Comparison of ENCODE assay signal across 1 cellular context in the genomic region with DNA sequence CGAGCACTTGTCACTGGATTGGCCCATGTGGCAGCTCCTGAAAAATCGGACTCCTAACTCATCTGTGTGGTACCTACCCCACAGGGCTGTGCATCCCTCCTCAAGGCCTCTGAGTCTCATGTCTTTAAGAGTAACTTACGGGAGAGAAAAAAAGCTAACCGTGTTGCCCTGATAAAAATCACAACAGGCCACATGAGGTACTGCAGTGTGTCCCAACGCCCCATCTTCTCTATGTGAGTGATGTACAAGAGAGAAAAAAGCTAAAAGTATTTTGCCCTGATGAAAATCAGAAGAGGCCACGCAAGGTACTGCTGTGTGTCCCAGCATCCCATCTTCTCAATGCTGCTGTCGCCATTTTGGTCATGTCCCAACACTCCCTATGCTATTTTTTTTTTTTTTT.
TF ChIP-seq lines count a peak whose summit lies in the region.

No MANE protein-coding gene starts in this region.

TF ChIP-seq in WTC11, 78 proteins besides CTCF, POLR2A, EP300 and RAD21 (continued from another document):
- no peak for TF ChIP-seq ZNF671 (CRISPR knock-in tag; IDR thresholded peaks at IDR 0.05)
- TF ChIP-seq, protein P1, sequence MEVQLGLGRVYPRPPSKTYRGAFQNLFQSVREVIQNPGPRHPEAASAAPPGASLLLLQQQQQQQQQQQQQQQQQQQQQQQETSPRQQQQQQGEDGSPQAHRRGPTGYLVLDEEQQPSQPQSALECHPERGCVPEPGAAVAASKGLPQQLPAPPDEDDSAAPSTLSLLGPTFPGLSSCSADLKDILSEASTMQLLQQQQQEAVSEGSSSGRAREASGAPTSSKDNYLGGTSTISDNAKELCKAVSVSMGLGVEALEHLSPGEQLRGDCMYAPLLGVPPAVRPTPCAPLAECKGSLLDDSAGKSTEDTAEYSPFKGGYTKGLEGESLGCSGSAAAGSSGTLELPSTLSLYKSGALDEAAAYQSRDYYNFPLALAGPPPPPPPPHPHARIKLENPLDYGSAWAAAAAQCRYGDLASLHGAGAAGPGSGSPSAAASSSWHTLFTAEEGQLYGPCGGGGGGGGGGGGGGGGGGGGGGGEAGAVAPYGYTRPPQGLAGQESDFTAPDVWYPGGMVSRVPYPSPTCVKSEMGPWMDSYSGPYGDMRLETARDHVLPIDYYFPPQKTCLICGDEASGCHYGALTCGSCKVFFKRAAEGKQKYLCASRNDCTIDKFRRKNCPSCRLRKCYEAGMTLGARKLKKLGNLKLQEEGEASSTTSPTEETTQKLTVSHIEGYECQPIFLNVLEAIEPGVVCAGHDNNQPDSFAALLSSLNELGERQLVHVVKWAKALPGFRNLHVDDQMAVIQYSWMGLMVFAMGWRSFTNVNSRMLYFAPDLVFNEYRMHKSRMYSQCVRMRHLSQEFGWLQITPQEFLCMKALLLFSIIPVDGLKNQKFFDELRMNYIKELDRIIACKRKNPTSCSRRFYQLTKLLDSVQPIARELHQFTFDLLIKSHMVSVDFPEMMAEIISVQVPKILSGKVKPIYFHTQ (CRISPR knock-in tag; IDR thresholded peaks at IDR 0.05), result no peak
- TF ChIP-seq NR3C1 (CRISPR knock-in tag; conservative IDR thresholded peaks at IDR 0.05; ENCODE audit: low read depth), result no peak
- TF ChIP-seq NFYB (CRISPR knock-in tag; conservative IDR thresholded peaks at IDR 0.05; ENCODE audit: low read depth), result no peak
- TF ChIP-seq JUN (CRISPR knock-in tag; IDR thresholded peaks at IDR 0.05), result no peak
- TF ChIP-seq TP53 (CRISPR knock-in tag; IDR thresholded peaks at IDR 0.05), result no peak
- TF ChIP-seq, protein P2, sequence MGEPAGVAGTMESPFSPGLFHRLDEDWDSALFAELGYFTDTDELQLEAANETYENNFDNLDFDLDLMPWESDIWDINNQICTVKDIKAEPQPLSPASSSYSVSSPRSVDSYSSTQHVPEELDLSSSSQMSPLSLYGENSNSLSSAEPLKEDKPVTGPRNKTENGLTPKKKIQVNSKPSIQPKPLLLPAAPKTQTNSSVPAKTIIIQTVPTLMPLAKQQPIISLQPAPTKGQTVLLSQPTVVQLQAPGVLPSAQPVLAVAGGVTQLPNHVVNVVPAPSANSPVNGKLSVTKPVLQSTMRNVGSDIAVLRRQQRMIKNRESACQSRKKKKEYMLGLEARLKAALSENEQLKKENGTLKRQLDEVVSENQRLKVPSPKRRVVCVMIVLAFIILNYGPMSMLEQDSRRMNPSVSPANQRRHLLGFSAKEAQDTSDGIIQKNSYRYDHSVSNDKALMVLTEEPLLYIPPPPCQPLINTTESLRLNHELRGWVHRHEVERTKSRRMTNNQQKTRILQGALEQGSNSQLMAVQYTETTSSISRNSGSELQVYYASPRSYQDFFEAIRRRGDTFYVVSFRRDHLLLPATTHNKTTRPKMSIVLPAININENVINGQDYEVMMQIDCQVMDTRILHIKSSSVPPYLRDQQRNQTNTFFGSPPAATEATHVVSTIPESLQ (CRISPR knock-in tag; IDR thresholded peaks at IDR 0.05), result no peak
- TF ChIP-seq, protein P3, sequence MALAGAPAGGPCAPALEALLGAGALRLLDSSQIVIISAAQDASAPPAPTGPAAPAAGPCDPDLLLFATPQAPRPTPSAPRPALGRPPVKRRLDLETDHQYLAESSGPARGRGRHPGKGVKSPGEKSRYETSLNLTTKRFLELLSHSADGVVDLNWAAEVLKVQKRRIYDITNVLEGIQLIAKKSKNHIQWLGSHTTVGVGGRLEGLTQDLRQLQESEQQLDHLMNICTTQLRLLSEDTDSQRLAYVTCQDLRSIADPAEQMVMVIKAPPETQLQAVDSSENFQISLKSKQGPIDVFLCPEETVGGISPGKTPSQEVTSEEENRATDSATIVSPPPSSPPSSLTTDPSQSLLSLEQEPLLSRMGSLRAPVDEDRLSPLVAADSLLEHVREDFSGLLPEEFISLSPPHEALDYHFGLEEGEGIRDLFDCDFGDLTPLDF (CRISPR knock-in tag; IDR thresholded peaks at IDR 0.05), result no peak
- no peak for TF ChIP-seq FOXJ3 (CRISPR knock-in tag; IDR thresholded peaks at IDR 0.05; ENCODE audit: borderline replicate concordance)
- TF ChIP-seq, protein P4, sequence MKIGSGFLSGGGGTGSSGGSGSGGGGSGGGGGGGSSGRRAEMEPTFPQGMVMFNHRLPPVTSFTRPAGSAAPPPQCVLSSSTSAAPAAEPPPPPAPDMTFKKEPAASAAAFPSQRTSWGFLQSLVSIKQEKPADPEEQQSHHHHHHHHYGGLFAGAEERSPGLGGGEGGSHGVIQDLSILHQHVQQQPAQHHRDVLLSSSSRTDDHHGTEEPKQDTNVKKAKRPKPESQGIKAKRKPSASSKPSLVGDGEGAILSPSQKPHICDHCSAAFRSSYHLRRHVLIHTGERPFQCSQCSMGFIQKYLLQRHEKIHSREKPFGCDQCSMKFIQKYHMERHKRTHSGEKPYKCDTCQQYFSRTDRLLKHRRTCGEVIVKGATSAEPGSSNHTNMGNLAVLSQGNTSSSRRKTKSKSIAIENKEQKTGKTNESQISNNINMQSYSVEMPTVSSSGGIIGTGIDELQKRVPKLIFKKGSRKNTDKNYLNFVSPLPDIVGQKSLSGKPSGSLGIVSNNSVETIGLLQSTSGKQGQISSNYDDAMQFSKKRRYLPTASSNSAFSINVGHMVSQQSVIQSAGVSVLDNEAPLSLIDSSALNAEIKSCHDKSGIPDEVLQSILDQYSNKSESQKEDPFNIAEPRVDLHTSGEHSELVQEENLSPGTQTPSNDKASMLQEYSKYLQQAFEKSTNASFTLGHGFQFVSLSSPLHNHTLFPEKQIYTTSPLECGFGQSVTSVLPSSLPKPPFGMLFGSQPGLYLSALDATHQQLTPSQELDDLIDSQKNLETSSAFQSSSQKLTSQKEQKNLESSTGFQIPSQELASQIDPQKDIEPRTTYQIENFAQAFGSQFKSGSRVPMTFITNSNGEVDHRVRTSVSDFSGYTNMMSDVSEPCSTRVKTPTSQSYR (CRISPR knock-in tag; IDR thresholded peaks at IDR 0.05), result no peak
- no peak for TF ChIP-seq NR1H2 (CRISPR knock-in tag; IDR thresholded peaks at IDR 0.05)
